1 cellular context compared by ENCODE assay signal in the genomic region with DNA sequence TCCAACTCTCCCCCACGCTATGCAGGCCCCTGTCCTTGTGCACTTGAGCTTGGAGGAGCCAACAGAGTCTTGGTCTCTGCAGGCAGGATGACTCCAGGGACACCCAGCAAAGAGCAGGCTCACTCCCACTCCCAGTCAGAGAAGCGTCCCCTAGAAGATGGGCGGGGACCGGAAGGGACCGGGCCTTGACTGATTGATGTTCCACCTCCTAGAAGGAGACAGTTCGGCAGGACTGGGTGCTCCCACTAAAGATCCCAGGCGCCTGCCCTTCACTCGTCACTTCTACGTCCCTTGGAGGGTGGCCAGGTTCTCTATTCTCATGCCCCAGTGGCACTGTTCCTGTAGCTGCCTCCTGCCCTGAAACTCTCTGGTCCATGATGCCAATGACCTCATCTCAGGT.
TF ChIP-seq lines count a peak whose summit lies in the region.

No MANE protein-coding gene starts in this region.

TF ChIP-seq in GM12878, 131 proteins besides CTCF, POLR2A, EP300 and RAD21:
- TF ChIP-seq, protein P1, sequence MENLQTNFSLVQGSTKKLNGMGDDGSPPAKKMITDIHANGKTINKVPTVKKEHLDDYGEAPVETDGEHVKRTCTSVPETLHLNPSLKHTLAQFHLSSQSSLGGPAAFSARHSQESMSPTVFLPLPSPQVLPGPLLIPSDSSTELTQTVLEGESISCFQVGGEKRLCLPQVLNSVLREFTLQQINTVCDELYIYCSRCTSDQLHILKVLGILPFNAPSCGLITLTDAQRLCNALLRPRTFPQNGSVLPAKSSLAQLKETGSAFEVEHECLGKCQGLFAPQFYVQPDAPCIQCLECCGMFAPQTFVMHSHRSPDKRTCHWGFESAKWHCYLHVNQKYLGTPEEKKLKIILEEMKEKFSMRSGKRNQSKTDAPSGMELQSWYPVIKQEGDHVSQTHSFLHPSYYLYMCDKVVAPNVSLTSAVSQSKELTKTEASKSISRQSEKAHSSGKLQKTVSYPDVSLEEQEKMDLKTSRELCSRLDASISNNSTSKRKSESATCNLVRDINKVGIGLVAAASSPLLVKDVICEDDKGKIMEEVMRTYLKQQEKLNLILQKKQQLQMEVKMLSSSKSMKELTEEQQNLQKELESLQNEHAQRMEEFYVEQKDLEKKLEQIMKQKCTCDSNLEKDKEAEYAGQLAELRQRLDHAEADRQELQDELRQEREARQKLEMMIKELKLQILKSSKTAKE (IDR thresholded peaks at IDR 0.05; ENCODE audit: low read depth, poor library complexity, severe bottlenecking), result no peak
- TF ChIP-seq, protein P2, sequence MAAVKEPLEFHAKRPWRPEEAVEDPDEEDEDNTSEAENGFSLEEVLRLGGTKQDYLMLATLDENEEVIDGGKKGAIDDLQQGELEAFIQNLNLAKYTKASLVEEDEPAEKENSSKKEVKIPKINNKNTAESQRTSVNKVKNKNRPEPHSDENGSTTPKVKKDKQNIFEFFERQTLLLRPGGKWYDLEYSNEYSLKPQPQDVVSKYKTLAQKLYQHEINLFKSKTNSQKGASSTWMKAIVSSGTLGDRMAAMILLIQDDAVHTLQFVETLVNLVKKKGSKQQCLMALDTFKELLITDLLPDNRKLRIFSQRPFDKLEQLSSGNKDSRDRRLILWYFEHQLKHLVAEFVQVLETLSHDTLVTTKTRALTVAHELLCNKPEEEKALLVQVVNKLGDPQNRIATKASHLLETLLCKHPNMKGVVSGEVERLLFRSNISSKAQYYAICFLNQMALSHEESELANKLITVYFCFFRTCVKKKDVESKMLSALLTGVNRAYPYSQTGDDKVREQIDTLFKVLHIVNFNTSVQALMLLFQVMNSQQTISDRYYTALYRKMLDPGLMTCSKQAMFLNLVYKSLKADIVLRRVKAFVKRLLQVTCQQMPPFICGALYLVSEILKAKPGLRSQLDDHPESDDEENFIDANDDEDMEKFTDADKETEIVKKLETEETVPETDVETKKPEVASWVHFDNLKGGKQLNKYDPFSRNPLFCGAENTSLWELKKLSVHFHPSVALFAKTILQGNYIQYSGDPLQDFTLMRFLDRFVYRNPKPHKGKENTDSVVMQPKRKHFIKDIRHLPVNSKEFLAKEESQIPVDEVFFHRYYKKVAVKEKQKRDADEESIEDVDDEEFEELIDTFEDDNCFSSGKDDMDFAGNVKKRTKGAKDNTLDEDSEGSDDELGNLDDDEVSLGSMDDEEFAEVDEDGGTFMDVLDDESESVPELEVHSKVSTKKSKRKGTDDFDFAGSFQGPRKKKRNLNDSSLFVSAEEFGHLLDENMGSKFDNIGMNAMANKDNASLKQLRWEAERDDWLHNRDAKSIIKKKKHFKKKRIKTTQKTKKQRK (IDR thresholded peaks at IDR 0.05; ENCODE audit: low read depth, low read length), result no peak
- no peak for TF ChIP-seq RELA (IDR thresholded peaks at IDR 0.05; ENCODE audit: borderline replicate concordance, partially characterized antibody)
- TF ChIP-seq, protein P3, sequence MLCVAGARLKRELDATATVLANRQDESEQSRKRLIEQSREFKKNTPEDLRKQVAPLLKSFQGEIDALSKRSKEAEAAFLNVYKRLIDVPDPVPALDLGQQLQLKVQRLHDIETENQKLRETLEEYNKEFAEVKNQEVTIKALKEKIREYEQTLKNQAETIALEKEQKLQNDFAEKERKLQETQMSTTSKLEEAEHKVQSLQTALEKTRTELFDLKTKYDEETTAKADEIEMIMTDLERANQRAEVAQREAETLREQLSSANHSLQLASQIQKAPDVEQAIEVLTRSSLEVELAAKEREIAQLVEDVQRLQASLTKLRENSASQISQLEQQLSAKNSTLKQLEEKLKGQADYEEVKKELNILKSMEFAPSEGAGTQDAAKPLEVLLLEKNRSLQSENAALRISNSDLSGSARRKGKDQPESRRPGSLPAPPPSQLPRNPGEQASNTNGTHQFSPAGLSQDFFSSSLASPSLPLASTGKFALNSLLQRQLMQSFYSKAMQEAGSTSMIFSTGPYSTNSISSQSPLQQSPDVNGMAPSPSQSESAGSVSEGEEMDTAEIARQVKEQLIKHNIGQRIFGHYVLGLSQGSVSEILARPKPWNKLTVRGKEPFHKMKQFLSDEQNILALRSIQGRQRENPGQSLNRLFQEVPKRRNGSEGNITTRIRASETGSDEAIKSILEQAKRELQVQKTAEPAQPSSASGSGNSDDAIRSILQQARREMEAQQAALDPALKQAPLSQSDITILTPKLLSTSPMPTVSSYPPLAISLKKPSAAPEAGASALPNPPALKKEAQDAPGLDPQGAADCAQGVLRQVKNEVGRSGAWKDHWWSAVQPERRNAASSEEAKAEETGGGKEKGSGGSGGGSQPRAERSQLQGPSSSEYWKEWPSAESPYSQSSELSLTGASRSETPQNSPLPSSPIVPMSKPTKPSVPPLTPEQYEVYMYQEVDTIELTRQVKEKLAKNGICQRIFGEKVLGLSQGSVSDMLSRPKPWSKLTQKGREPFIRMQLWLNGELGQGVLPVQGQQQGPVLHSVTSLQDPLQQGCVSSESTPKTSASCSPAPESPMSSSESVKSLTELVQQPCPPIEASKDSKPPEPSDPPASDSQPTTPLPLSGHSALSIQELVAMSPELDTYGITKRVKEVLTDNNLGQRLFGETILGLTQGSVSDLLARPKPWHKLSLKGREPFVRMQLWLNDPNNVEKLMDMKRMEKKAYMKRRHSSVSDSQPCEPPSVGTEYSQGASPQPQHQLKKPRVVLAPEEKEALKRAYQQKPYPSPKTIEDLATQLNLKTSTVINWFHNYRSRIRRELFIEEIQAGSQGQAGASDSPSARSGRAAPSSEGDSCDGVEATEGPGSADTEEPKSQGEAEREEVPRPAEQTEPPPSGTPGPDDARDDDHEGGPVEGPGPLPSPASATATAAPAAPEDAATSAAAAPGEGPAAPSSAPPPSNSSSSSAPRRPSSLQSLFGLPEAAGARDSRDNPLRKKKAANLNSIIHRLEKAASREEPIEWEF (IDR thresholded peaks at IDR 0.05; ENCODE audit: insufficient replicate concordance, low read depth, low read length), result no peak
- TF ChIP-seq STAT1 (conservative IDR thresholded peaks at IDR 0.05), result no peak
- no peak for TF ChIP-seq POLR2AphosphoS2 (IDR thresholded peaks at IDR 0.05; ENCODE audit: low read depth, low read length)
- no peak for TF ChIP-seq SP1 (IDR thresholded peaks at IDR 0.05; ENCODE audit: low read depth, low read length)
- TF ChIP-seq RFX5 (IDR thresholded peaks at IDR 0.05; ENCODE audit: low read depth, low read length), result no peak
- TF ChIP-seq, protein P4, sequence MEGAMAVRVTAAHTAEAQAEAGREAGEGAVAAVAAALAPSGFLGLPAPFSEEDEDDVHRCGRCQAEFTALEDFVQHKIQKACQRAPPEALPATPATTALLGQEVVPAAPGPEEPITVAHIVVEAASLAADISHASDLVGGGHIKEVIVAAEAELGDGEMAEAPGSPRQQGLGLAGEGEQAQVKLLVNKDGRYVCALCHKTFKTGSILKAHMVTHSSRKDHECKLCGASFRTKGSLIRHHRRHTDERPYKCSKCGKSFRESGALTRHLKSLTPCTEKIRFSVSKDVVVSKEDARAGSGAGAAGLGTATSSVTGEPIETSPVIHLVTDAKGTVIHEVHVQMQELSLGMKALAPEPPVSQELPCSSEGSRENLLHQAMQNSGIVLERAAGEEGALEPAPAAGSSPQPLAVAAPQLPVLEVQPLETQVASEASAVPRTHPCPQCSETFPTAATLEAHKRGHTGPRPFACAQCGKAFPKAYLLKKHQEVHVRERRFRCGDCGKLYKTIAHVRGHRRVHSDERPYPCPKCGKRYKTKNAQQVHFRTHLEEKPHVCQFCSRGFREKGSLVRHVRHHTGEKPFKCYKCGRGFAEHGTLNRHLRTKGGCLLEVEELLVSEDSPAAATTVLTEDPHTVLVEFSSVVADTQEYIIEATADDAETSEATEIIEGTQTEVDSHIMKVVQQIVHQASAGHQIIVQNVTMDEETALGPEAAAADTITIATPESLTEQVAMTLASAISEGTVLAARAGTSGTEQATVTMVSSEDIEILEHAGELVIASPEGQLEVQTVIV (IDR thresholded peaks at IDR 0.05; ENCODE audit: borderline replicate concordance, partially characterized antibody), result no peak
- no peak for TF ChIP-seq WRNIP1 (IDR thresholded peaks at IDR 0.05; ENCODE audit: borderline replicate concordance, low read depth, low read length)
- TF ChIP-seq CHD2 (IDR thresholded peaks at IDR 0.05; ENCODE audit: borderline replicate concordance, low read depth, low read length), result no peak
- TF ChIP-seq YY1 (IDR thresholded peaks at IDR 0.05; ENCODE audit: low read depth, low read length), result no peak
- no peak for TF ChIP-seq ZNF24 (IDR thresholded peaks at IDR 0.05)
- no peak for TF ChIP-seq SPI1 (IDR thresholded peaks at IDR 0.05; ENCODE audit: borderline replicate concordance, insufficient read depth, low read depth, low read length)
- no peak for TF ChIP-seq TCF7 (IDR thresholded peaks at IDR 0.05; ENCODE audit: borderline replicate concordance)
